In genomic region chr15:28086175-28086703, GRCh38 we compare ENCODE assay signal across 8 cellular contexts. TPM values are rescaled to one million over a fixed set of nuclear protein-coding genes. Genes with fewer than 3 reads are reported as not detected.
A peak's percentile ranks its signal among the peaks of the same experiment; 100 is the strongest.
DNase-seq lines count a peak whose midpoint lies in the region; ATAC-seq and TF ChIP-seq lines count a peak whose summit lies in the region.

No MANE protein-coding gene starts in this region.

- no TSS peak for BruUV-seq in HCT116 (replicated peaks; lab: Mats Ljungman, UMichigan)

- no peak overlapping the region for H3K4me2 ChIP-seq in HCT116 (ENCODE audit: low read length)
- no peak overlapping the region for H3K4me2 ChIP-seq in neuronal stem cell (ENCODE audit: insufficient read depth, low read length, poor library complexity, severe bottlenecking)

- H3K27me3 ChIP-seq in HCT116 (ENCODE audit: insufficient read depth, low read length) (no peaks in the 10 kb centered on the region), WERI-Rb-1 (ENCODE audit: insufficient read depth, low read depth, severe bottlenecking) (no peaks in the 10 kb centered on the region), neuronal stem cell (ENCODE audit: control insufficient read depth in 3 of 3, insufficient read depth in 3 of 3, low read depth in 1 of 3, low read length in 3 of 3) (peaks cover 0 to 3% (median 0%) of the 10 kb centered on the region in 3 experiments)

- H3K14ac ChIP-seq in neuronal stem cell (ENCODE audit: low read length) = no peak overlapping the region

- H3K9me2 ChIP-seq in HCT116 (ENCODE audit: insufficient read depth) = no peaks in the 10 kb centered on the region

- intact Hi-C loops in HCT116 (cut with micrococcal nuclease) = loop anchor here (1.0 kb wide), 1 partner anchor 37 kb away; no protein-coding TSS in a partner anchor

- no CpG with 5 or more reads among the region's 2 CpGs for WGBS in neuronal stem cell (ENCODE audit: extremely low coverage in 2 of 2, insufficient read length in 2 of 2, insufficient replicate concordance in 1 of 2), 2 donors

- peak; percentile 100 for ATAC-seq in HCT116

- no peak overlapping the region for H2BK15ac ChIP-seq in neuronal stem cell (ENCODE audit: low read length)

- CTCF ChIA-PET in HCT116 (lab: Charles Lee) = interaction anchor here (1.5 kb wide), 1 partner anchor 40 kb away, joined by 3 read pairs; no protein-coding TSS in a partner anchor

- no peak for TF ChIP-seq POLR2A in HCT116 (IDR thresholded peaks at IDR 0.05; ENCODE audit: borderline replicate concordance, extremely low read depth, insufficient read depth, insufficient read length)

- H3K27ac ChIP-seq in HCT116 (ENCODE audit: low read depth, low read length) = no peak overlapping the region
- H3K27ac ChIP-seq in WERI-Rb-1 = no peak overlapping the region
- no peak overlapping the region for H3K27ac ChIP-seq in neuronal stem cell (replicated peaks; ENCODE audit: low read length)

- no peaks in the 10 kb centered on the region for H3K4me1 ChIP-seq in HCT116 (ENCODE audit: control insufficient read depth in 1 of 2, insufficient read depth in 2 of 2, low read length in 2 of 2)
- no peaks in the 10 kb centered on the region for H3K4me1 ChIP-seq in neuronal stem cell (ENCODE audit: control insufficient read depth in 2 of 2, insufficient read depth in 1 of 2, low read depth in 1 of 2, low read length in 2 of 2)

- H3K79me2 ChIP-seq in HCT116 (ENCODE audit: insufficient read depth, low read length) = no peaks in the 10 kb centered on the region

- no peak overlapping the region for H2BK12ac ChIP-seq in neuronal stem cell (ENCODE audit: low read length)

- H2AK5ac ChIP-seq in neuronal stem cell (ENCODE audit: low read depth, low read length) = no peak overlapping the region

- no peak for TF ChIP-seq RAD21 in HCT116 (IDR thresholded peaks at IDR 0.05; ENCODE audit: low read depth)

- H4K20me1 ChIP-seq in HCT116 (ENCODE audit: insufficient read depth) = no peaks in the 10 kb centered on the region

- H3K79me1 ChIP-seq in neuronal stem cell (ENCODE audit: low read depth, low read length) = no peaks in the 10 kb centered on the region

- no peak overlapping the region for H2BK5ac ChIP-seq in neuronal stem cell (ENCODE audit: low read length)

- H4K91ac ChIP-seq in neuronal stem cell (ENCODE audit: low read depth, low read length, poor library complexity) = no peak overlapping the region

- no peak overlapping the region for H2BK120ac ChIP-seq in neuronal stem cell (ENCODE audit: low read depth, low read length)

- no peak overlapping the region for H3K18ac ChIP-seq in neuronal stem cell (ENCODE audit: low read length)

- H3K9ac ChIP-seq in HCT116 (ENCODE audit: low read length) (no peak overlapping the region), neuronal stem cell (ENCODE audit: low read depth, low read length, poor library complexity) (no peak overlapping the region)

- H4K8ac ChIP-seq in neuronal stem cell (ENCODE audit: low read depth, low read length) = no peak overlapping the region

- H3K4ac ChIP-seq in neuronal stem cell (ENCODE audit: low read length) = no peak overlapping the region

- H2AFZ ChIP-seq in HCT116 (ENCODE audit: low read depth, low read length, poor library complexity, severe bottlenecking) (no peak overlapping the region), neuronal stem cell (ENCODE audit: low read length) (no peak overlapping the region)

- no peak overlapping the region for H3K4me3 ChIP-seq in GM12865 (ENCODE audit: low read depth, low read length)
- H3K4me3 ChIP-seq in HCT116 (replicated peaks in 1 of 2; ENCODE audit: low read depth in 1 of 2, low read length in 2 of 2) = no peak overlapping the region
- no peak overlapping the region for H3K4me3 ChIP-seq in WERI-Rb-1 (ENCODE audit: low read depth, low read length)
- no peak overlapping the region for H3K4me3 ChIP-seq in neuronal stem cell (ENCODE audit: low read length in 2 of 2)

- no peaks in the 10 kb centered on the region for H3K9me3 ChIP-seq in HCT116 (ENCODE audit: control insufficient read depth in 1 of 2, insufficient read depth in 1 of 2, low read depth in 1 of 2, low read length in 2 of 2)
- no peaks in the 10 kb centered on the region for H3K9me3 ChIP-seq in WERI-Rb-1 (ENCODE audit: severe bottlenecking)
- H3K9me3 ChIP-seq in neuronal stem cell (replicated peaks in 1 of 2; ENCODE audit: control insufficient read depth in 2 of 2, insufficient read depth in 1 of 2, low read depth in 1 of 2, low read length in 2 of 2) = peaks cover under 1 to 3% of the 10 kb centered on the region in 2 donors

- H3K23ac ChIP-seq in neuronal stem cell (ENCODE audit: low read depth, low read length, poor library complexity) = no peak overlapping the region

- peak; percentile 43 for DNase-seq in A172 (ENCODE audit: low spot score)
- DNase-seq in GM12865 (ENCODE audit: low read depth) = peak; percentile 72
- DNase-seq in HCT116 (ENCODE audit: low read depth, low spot score) = peak; percentile 26
- peak; percentile 52 for DNase-seq in LHCN-M2 (ENCODE audit: low read depth)
- peak; percentile 69 for DNase-seq in WERI-Rb-1
- peak; percentile 75 for DNase-seq in ecto neural progenitor cell (ENCODE audit: low spot score)
- peak; percentile 68 for DNase-seq in myocyte (ENCODE audit: low read depth)
- no peak for DNase-seq in neuronal stem cell (ENCODE audit: low spot score)

- POLR2A ChIA-PET in HCT116 (lab: Charles Lee) = no interaction called here

- H3K36me3 ChIP-seq in HCT116 (ENCODE audit: control insufficient read depth in 1 of 2, insufficient read depth in 2 of 2, low read length in 2 of 2) (no peaks in the 10 kb centered on the region), WERI-Rb-1 (no peaks in the 10 kb centered on the region), neuronal stem cell (replicated peaks in 1 of 2; ENCODE audit: control insufficient read depth in 2 of 2, insufficient read depth in 2 of 2, low read length in 2 of 2) (no peaks in the 10 kb centered on the region)

- RAD21 ChIA-PET in HCT116 (lab: Charles Lee; ENCODE audit: low non-redundant PET in 1 of 2, low total read pairs in 2 of 2, uncharacterized antibody in 2 of 2, unreplicated experiment in 2 of 2) = no interaction called here

- TF ChIP-seq CTCF in GM12865 (IDR thresholded peaks at IDR 0.05; ENCODE audit: insufficient read depth, low read depth, low read length, missing control alignments) (peak; percentile 81), HCT116 (IDR thresholded peaks at IDR 0.05 in 2 of 3, conservative IDR thresholded peaks at IDR 0.05 in 1 of 3; ENCODE audit: borderline replicate concordance in 1 of 3, insufficient read depth in 1 of 3, low read depth in 2 of 3, low read length in 2 of 3) (peak; percentile 11 to 78 (median 72); a peak in 4 of 6 replicates), WERI-Rb-1 (IDR thresholded peaks at IDR 0.05; ENCODE audit: low read depth, low read length) (peak; percentile 93)

TF ChIP-seq in HCT116, 20 proteins besides CTCF, POLR2A, EP300 and RAD21:
- TF ChIP-seq ZFX (IDR thresholded peaks at IDR 0.05) (no peak), JUND (IDR thresholded peaks at IDR 0.05) (no peak), POLR2AphosphoS5 (IDR thresholded peaks at IDR 0.05; ENCODE audit: low read depth, low read length) (no peak), EZH2 (IDR thresholded peaks at IDR 0.05) (no peak), ZBTB33 (IDR thresholded peaks at IDR 0.05; ENCODE audit: extremely low read depth, insufficient replicate concordance, low read length) (no peak), EZH2phosphoT487 (IDR thresholded peaks at IDR 0.05; ENCODE audit: borderline replicate concordance) (no peak), CBX3 (IDR thresholded peaks at IDR 0.05; ENCODE audit: low read depth) (no peak), EGR1 (IDR thresholded peaks at IDR 0.05; ENCODE audit: low read depth) (no peak), TCF7L2 (IDR thresholded peaks at IDR 0.05; ENCODE audit: borderline replicate concordance, extremely low read depth, insufficient read depth, insufficient read length) (no peak), ELF1 (IDR thresholded peaks at IDR 0.05; ENCODE audit: borderline replicate concordance, low read depth) (no peak), ATF3 (IDR thresholded peaks at IDR 0.05) (no peak), ZNF274 (IDR thresholded peaks at IDR 0.05; ENCODE audit: low read depth, low read length) (no peak), SRF (IDR thresholded peaks at IDR 0.05; ENCODE audit: low read depth) (no peak), SIN3A (IDR thresholded peaks at IDR 0.05; ENCODE audit: low read depth) (no peak)
- TF ChIP-seq, protein P1, sequence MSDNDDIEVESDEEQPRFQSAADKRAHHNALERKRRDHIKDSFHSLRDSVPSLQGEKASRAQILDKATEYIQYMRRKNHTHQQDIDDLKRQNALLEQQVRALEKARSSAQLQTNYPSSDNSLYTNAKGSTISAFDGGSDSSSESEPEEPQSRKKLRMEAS (IDR thresholded peaks at IDR 0.05) = no peak
TF ChIP-seq in HCT116: peak in this region for 0.

RNA-seq across cellular contexts. Expression of gene OCA2, which starts 12.9 kb away (rescaled TPM):
- total RNA-seq in A172 (2014; rRNA removed; shearing (Covaris generic)) = not detected in 2 replicates
- total RNA-seq in HCT116 (2021; ENCODE audit: unreplicated experiment) (not detected), LHCN-M2 (2014; rRNA removed) (0.23 TPM in 1 of 2 replicates, not detected in the other), myocyte (not detected in 2 replicates)
- not detected in 2 replicates for polyA plus RNA-seq in HCT116 (2012)
- 0.04 TPM for polyA plus RNA-seq in LHCN-M2 (2012)
- polyA plus RNA-seq in myocyte (2012) = not detected
- 0.81 TPM for polyA plus RNA-seq in neuronal stem cell (2013, experiment 1 of 2)
- polyA plus RNA-seq in neuronal stem cell (2013, experiment 2 of 2) = 0.75 TPM
